25 cellular contexts compared by ENCODE assay signal in genomic region chr17:48174833-48175232, GRCh38.
DNase-seq lines count a peak whose midpoint lies in the region; TF ChIP-seq lines count a peak whose summit lies in the region.
"Had no signal": no experiment of that assay in that cellular context is flagged by ENCODE, and none has a peak within 500 bp of the region (broad histone marks: within the 10 kb centered on the region; RNA-seq: fewer than 3 reads in every experiment).

No MANE protein-coding gene starts in this region.

- H3K23ac ChIP-seq in mesendoderm (ENCODE audit: low read length) (no peak overlapping the region), trophoblast cell (ENCODE audit: low read length) (no peak overlapping the region)

- no peaks in the 10 kb centered on the region for H3K36me3 ChIP-seq in mesendoderm (ENCODE audit: control insufficient read depth, insufficient read depth, low read length)
- H3K36me3 ChIP-seq in tibial artery = no peaks in the 10 kb centered on the region
- no peaks in the 10 kb centered on the region for H3K36me3 ChIP-seq in trophoblast cell (ENCODE audit: control insufficient read depth in 1 of 2, insufficient read depth in 2 of 2, low read length in 2 of 2)
- H3K36me3 ChIP-seq: BLaER1 treated with 17β-estradiol and CSF1 and Interleukin-3, amounts not matched to agents 10 nM and 100 nM; esophagus muscularis mucosa; pancreas; vagina had no signal

- H3K4ac ChIP-seq in mesendoderm (ENCODE audit: low read depth, low read length) (no peak overlapping the region), trophoblast cell (ENCODE audit: low read depth, low read length) (no peak overlapping the region)

- peak overlapping the region; percentile 9 for H2BK15ac ChIP-seq in mesendoderm (replicated peaks; ENCODE audit: low read depth)

- TF ChIP-seq CTCF in tibial artery (IDR thresholded peaks at IDR 0.05) = no peak

- no peak overlapping the region for H3K14ac ChIP-seq in trophoblast cell (ENCODE audit: low read length)

- H3K56ac ChIP-seq in mesendoderm (ENCODE audit: low read length) = no peak overlapping the region

- no peak overlapping the region for H2BK12ac ChIP-seq in trophoblast cell (ENCODE audit: low read length)

- DNase-seq in NCI-H2171 treated with DMSO at 0.1 percent for 48 hours (lab: John Stamatoyannopoulos, UW) (peak; percentile 44), NCI-H2171 (lab: John Stamatoyannopoulos, UW) (no peak), G401 (ENCODE audit: low spot score) (peak; percentile 2), NCI-H510A treated with DMSO at 0.1 percent for 48 hours (lab: John Stamatoyannopoulos, UW) (peak; percentile 99), mesendoderm (no peak), tibial artery (no peak), trophoblast cell (no peak), activated gamma-delta T cell (lab: John Stamatoyannopoulos, UW) (no peak)
- DNase-seq: activated CD4-positive, CD25-positive, alpha-beta regulatory T cell treated with anti-CD3 and anti-CD28 coated beads, Interleukin-2, amount 50 U/mL, for 72 hours; activated naive CD8-positive, alpha-beta T cell treated with anti-CD3 and anti-CD28 coated beads for 36 hours; cerebellar nuclear complex; DMS 273 treated with DMSO at 0.1 percent for 48 hours; effector CD8-positive, alpha-beta T cell; kidney glomerular epithelial cell; mammary epithelial cell; naive thymus-derived CD8-positive, alpha-beta T cell; NCI-H1436 treated with DMSO at 0.1 percent for 48 hours; pancreas; right cardiac atrium; substantia nigra; T1000 had no signal

- H3K27ac ChIP-seq in mesendoderm (ENCODE audit: low read depth, low read length) (no peak overlapping the region), tibial artery (no peak overlapping the region), trophoblast cell (ENCODE audit: low read depth, low read length) (no peak overlapping the region)
- H3K27ac ChIP-seq: BLaER1 treated with 17β-estradiol and CSF1 and Interleukin-3, amounts not matched to agents 10 nM and 100 nM; esophagus muscularis mucosa; HL-60; pancreas; vagina had no signal

- no peak overlapping the region for H4K5ac ChIP-seq in mesendoderm (ENCODE audit: low read length)

- H4K91ac ChIP-seq in trophoblast cell (ENCODE audit: low read depth, low read length) = no peak overlapping the region

- H3K9ac ChIP-seq in mesendoderm (ENCODE audit: low read length) (no peak overlapping the region), trophoblast cell (ENCODE audit: low read length) (no peak overlapping the region)
- H3K9ac ChIP-seq: BLaER1 treated with 17β-estradiol and CSF1 and Interleukin-3, amounts not matched to agents 10 nM and 100 nM had no signal

- H3K79me2 ChIP-seq in mesendoderm (ENCODE audit: control insufficient read depth, insufficient read depth, low read length) = no peaks in the 10 kb centered on the region
- H3K79me2 ChIP-seq in trophoblast cell (ENCODE audit: control insufficient read depth, insufficient read depth, low read length, poor library complexity) = no peaks in the 10 kb centered on the region

- H2BK5ac ChIP-seq in mesendoderm (ENCODE audit: low read length) (no peak overlapping the region), trophoblast cell (ENCODE audit: low read depth, low read length, poor library complexity) (no peak overlapping the region)

- H3K9me3 ChIP-seq in tibial artery = no peaks in the 10 kb centered on the region
- no peaks in the 10 kb centered on the region for H3K9me3 ChIP-seq in trophoblast cell (ENCODE audit: insufficient read depth, low read depth, low read length)
- H3K9me3 ChIP-seq: BLaER1 treated with 17β-estradiol and CSF1 and Interleukin-3, amounts not matched to agents 10 nM and 100 nM; esophagus muscularis mucosa; pancreas; vagina had no signal

- no peak overlapping the region for H3K4me2 ChIP-seq in mesendoderm (ENCODE audit: low read length)
- no peak overlapping the region for H3K4me2 ChIP-seq in trophoblast cell (ENCODE audit: low read length)

- H4K8ac ChIP-seq in mesendoderm (ENCODE audit: low read depth, low read length) (no peak overlapping the region), trophoblast cell (ENCODE audit: low read depth, low read length) (no peak overlapping the region)

- H3K4me3 ChIP-seq in mesendoderm (ENCODE audit: low read length) (no peak overlapping the region), tibial artery (no peak overlapping the region), trophoblast cell (ENCODE audit: low read depth, low read length) (no peak overlapping the region)
- H3K4me3 ChIP-seq: BLaER1 treated with 17β-estradiol and CSF1 and Interleukin-3, amounts not matched to agents 10 nM and 100 nM; esophagus muscularis mucosa; pancreas; vagina had no signal

- no peak overlapping the region for H4K12ac ChIP-seq in trophoblast cell (ENCODE audit: low read depth, low read length)

- H2BK120ac ChIP-seq in mesendoderm (ENCODE audit: low read depth, low read length) (no peak overlapping the region), trophoblast cell (ENCODE audit: insufficient read depth, low read length, poor library complexity) (no peak overlapping the region)

- no CpG with 5 or more reads among the region's 1 CpG for WGBS in mesendoderm (ENCODE audit: extremely low coverage, insufficient coverage, low lambda C conversion rate)
- no CpG with 5 or more reads among the region's 1 CpG for WGBS in trophoblast cell (ENCODE audit: extremely low coverage, insufficient coverage, insufficient read length)

- H2AFZ ChIP-seq in trophoblast cell (ENCODE audit: insufficient read depth, low read length, poor library complexity) = no peak overlapping the region

- H3K18ac ChIP-seq in mesendoderm (ENCODE audit: low read length) = no peak overlapping the region
- no peak overlapping the region for H3K18ac ChIP-seq in trophoblast cell (ENCODE audit: low read length)

- no peaks in the 10 kb centered on the region for H3K4me1 ChIP-seq in mesendoderm (ENCODE audit: control insufficient read depth, low read depth, low read length)
- peaks cover 0 to 11% (median 0%) of the 10 kb centered on the region in 4 donors for H3K4me1 ChIP-seq in tibial artery
- H3K4me1 ChIP-seq in trophoblast cell (ENCODE audit: control insufficient read depth in 1 of 2, insufficient read depth in 2 of 2, low read length in 2 of 2) = no peaks in the 10 kb centered on the region
- H3K4me1 ChIP-seq: esophagus muscularis mucosa, vagina had no signal

- no peaks in the 10 kb centered on the region for H3K79me1 ChIP-seq in mesendoderm (ENCODE audit: low read length)
- no peaks in the 10 kb centered on the region for H3K79me1 ChIP-seq in trophoblast cell (ENCODE audit: low read length)

- intact Hi-C loops in tibial artery (cut with DNase I; ENCODE audit: low total_unique reads) = no loop called here

- H3K27me3 ChIP-seq in mesendoderm (ENCODE audit: insufficient read depth, low read length, poor library complexity) (peaks cover 1% of the 10 kb centered on the region), tibial artery (no peaks in the 10 kb centered on the region), trophoblast cell (ENCODE audit: insufficient read depth, low read length) (no peaks in the 10 kb centered on the region)
- H3K27me3 ChIP-seq: BLaER1 treated with 17β-estradiol and CSF1 and Interleukin-3, amounts not matched to agents 10 nM and 100 nM; pancreas; vagina had no signal

- H2AK5ac ChIP-seq in mesendoderm (ENCODE audit: low read length) = no peak overlapping the region
- no peak overlapping the region for H2AK5ac ChIP-seq in trophoblast cell (ENCODE audit: low read length)

- in situ Hi-C loops in G401 (cut with HindIII; ENCODE audit: low sequenced_read_pairs) = no loop called here

Comparison
In these comparisons a context has a peak if more than half of its experiments do, and no peak if none do; other contexts are left out.
1. DNase-seq: peak in NCI-H2171 treated with DMSO at 0.1 percent for 48 hours (single experiment), G401 (single experiment) and NCI-H510A treated with DMSO at 0.1 percent for 48 hours (single experiment); none in NCI-H2171 (single experiment), mesendoderm (single experiment), tibial artery (0 of 2), trophoblast cell (0 of 2) and activated gamma-delta T cell (single experiment).